In genomic region chr14:33452982-33453381, GRCh38 we compare ENCODE assay signal across 19 cellular contexts.
"Had no signal": no experiment of that assay in that cellular context is flagged by ENCODE, and none has a peak within 500 bp of the region (broad histone marks: within the 10 kb centered on the region; RNA-seq: fewer than 3 reads in every experiment).

No MANE protein-coding gene starts in this region.

- H3K4me3 ChIP-seq: heart right ventricle, mucosa of descending colon, pancreas had no signal

- ATAC-seq: activated CD8-positive, alpha-beta T cell treated with anti-CD3 and anti-CD28 coated beads, Interleukin-2, amount 10 ng/mL, durations not matched to agents 7 days and 5 days; activated naive CD4-positive, alpha-beta T cell treated with anti-CD3 and anti-CD28 coated beads, Interleukin-2, amount 50 U/mL, for 72 hours; heart right ventricle; pancreas; right cardiac atrium; stimulated activated naive CD8-positive, alpha-beta T cell treated with anti-CD3 and anti-CD28 coated beads, Interleukin-15, Interleukin-2, amounts not matched to agents 100 U/mL and 50 U/mL, for 24 hours had no signal

- H3K27ac ChIP-seq: heart right ventricle, pancreas, WERI-Rb-1 had no signal

- DNase-seq: activated CD4-positive, alpha-beta T cell treated with anti-CD3 and anti-CD28 coated beads for 1 hour; activated CD4-positive, alpha-beta T cell treated with anti-CD3 and anti-CD28 coated beads, Interleukin-2, amount 50 U/mL, for 1 hour; activated CD8-positive, alpha-beta T cell treated with anti-CD3 and anti-CD28 coated beads, Interleukin-2, amount 10 ng/mL, durations not matched to agents 7 days and 5 days; activated gamma-delta T cell treated with Interleukin-2 at 50 U/mL for 16 hours; aorta; effector CD4-positive, alpha-beta T cell; erythroblast; foreskin fibroblast; heart right ventricle; left colon; mucosa of descending colon; nephron progenitor cell; pancreas; right cardiac atrium; stimulated activated CD4-positive, alpha-beta T cell treated with anti-CD3 and anti-CD28 coated beads, Interleukin-12 subunit alpha, Interleukin-12 subunit beta, amount 100 ng/mL, for 4 hours; stimulated activated CD4-positive, alpha-beta T cell treated with anti-CD3 and anti-CD28 coated beads, Interleukin-4, amount 100 ng/mL, for 4 hours; stimulated activated naive CD8-positive, alpha-beta T cell treated with anti-CD3 and anti-CD28 coated beads, Interleukin-15, Interleukin-2, amounts not matched to agents 100 U/mL and 50 U/mL, for 24 hours; WERI-Rb-1 had no signal

- H3K4me1 ChIP-seq: pancreas had no signal

- H3K27me3 ChIP-seq: heart right ventricle, pancreas had no signal

- H3K36me3 ChIP-seq: heart right ventricle, pancreas, WERI-Rb-1 had no signal
